ENCODE assay signal across 21 cellular contexts in the genomic region with DNA sequence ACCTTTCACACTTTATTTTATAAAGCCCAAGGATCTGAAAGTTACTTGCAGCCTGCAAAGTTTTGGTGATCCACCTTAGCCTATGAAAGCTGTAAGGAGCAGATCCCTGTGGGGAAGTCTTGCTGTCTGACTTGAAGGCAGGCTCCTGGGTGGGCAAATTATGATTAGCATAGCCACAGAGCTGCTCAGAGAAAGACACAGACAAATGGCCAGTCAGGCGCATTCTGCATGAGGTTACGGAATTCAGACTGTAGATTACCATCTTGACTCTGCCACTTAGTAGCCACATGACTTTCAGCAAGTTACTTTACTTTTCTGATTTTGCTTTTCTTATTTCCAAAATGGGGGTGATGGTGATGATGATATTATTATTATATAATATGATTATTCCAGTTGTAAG.
"Had no signal": no experiment of that assay in that cellular context is flagged by ENCODE, and none has a peak within 500 bp of the region (broad histone marks: within the 10 kb centered on the region; RNA-seq: fewer than 3 reads in every experiment).

No MANE protein-coding gene starts in this region.

- H3K4me1 Mint-ChIP-seq: naive thymus-derived CD4-positive, alpha-beta T cell had no signal

- H3K4me1 ChIP-seq: spleen had no signal

- H3K9me3 ChIP-seq: gastrocnemius medialis, left ventricle myocardium inferior, spleen, tibial nerve had no signal

- ATAC-seq: activated T-cell treated with anti-CD3 and anti-CD28 coated beads, Interleukin-2, amount 50 U/mL, for 72 hours; gastrocnemius medialis; naive thymus-derived CD4-positive, alpha-beta T cell; right cardiac atrium had no signal

- H3K4me3 Mint-ChIP-seq: activated naive CD8-positive, alpha-beta T cell; activated T-cell treated with anti-CD3 and anti-CD28 coated beads, Interleukin-2, amount 50 U/mL, for 72 hours; brain; naive thymus-derived CD4-positive, alpha-beta T cell had no signal

- H3K36me3 ChIP-seq: gastrocnemius medialis, left ventricle myocardium inferior, spleen, tibial nerve had no signal

- H3K36me3 Mint-ChIP-seq: activated naive CD8-positive, alpha-beta T cell; brain; naive thymus-derived CD4-positive, alpha-beta T cell had no signal

- DNase-seq: activated CD4-positive, alpha-beta T cell treated with anti-CD3 and anti-CD28 coated beads for 4 hours; activated CD4-positive, alpha-beta T cell treated with anti-CD3 and anti-CD28 coated beads, Interleukin-2, amount 50 U/mL, for 4 hours; activated naive CD4-positive, alpha-beta T cell; activated T-cell treated with anti-CD3 and anti-CD28 coated beads for 4 hours; activated T-cell treated with anti-CD3 and anti-CD28 coated beads, Interleukin-2, amount 50 U/mL, for 72 hours; anterior cingulate cortex; dorsolateral prefrontal cortex; effector memory CD4-positive, alpha-beta T cell; gastrocnemius medialis; glutamatergic neuron; left ventricle myocardium inferior; naive thymus-derived CD4-positive, alpha-beta T cell; posterior cingulate gyrus; right cardiac atrium; spleen; stimulated activated naive CD4-positive, alpha-beta T cell treated with Interleukin-2 at 50 U/mL for 16 hours had no signal

- H3K9me3 Mint-ChIP-seq: brain had no signal

- H3K4me3 ChIP-seq: coronary artery, dorsolateral prefrontal cortex, gastrocnemius medialis, left ventricle myocardium inferior, spleen, tibial nerve had no signal

- H3K27me3 ChIP-seq: dorsolateral prefrontal cortex, gastrocnemius medialis, spleen, tibial nerve had no signal

- H3K27ac Mint-ChIP-seq: activated naive CD8-positive, alpha-beta T cell; activated T-cell treated with anti-CD3 and anti-CD28 coated beads, Interleukin-2, amount 50 U/mL, for 72 hours; brain; naive thymus-derived CD4-positive, alpha-beta T cell had no signal

- H3K27ac ChIP-seq: coronary artery, dorsolateral prefrontal cortex, gastrocnemius medialis, left ventricle myocardium inferior, spleen, tibial nerve, VCaP had no signal

- H3K27me3 Mint-ChIP-seq: activated naive CD8-positive, alpha-beta T cell; brain; naive thymus-derived CD4-positive, alpha-beta T cell had no signal
